ENCODE assay signal across 8 cellular contexts in the genomic region with DNA sequence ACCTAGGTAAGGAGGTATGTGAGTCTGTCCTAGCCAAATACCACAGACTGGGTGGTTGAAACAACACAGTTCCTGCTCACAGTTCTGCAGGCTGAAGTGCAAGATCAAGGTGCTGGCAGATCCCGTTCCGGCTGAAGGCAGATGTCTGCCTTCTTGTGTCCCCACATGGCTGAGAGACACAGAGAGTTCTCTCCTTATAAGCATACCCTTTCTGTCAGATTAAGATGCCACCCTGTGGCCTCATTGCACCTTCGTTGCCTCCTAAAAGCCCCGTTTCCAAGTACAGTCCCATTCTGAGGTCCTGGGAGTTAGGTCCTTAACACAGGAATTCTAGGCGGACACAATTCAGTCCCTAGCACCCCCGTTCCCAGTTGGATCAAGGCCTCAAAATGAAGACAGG.
"Had no signal": no experiment of that assay in that cellular context is flagged by ENCODE, and none has a peak within 500 bp of the region (broad histone marks: within the 10 kb centered on the region; RNA-seq: fewer than 3 reads in every experiment).

No MANE protein-coding gene starts in this region.

- H3K4me3 ChIP-seq: GM23248 had no signal

- H3K27ac Mint-ChIP-seq: H9 had no signal

- H3K9me3 Mint-ChIP-seq: IgD-negative memory B cell had no signal

- H3K9ac ChIP-seq: GM23248 had no signal

- H3K4me3 Mint-ChIP-seq: H9, IgD-negative memory B cell had no signal

- FAIRE-seq: H54 had no signal

- H2AFZ ChIP-seq: GM23248 had no signal

- DNase-seq: GM23248, GOT3, H9, HCEC 1CT, KBM-7 had no signal

- H3K27me3 Mint-ChIP-seq: IgD-negative memory B cell had no signal

- H3K27ac ChIP-seq: GM23248, HL-60 had no signal
